Comparison of ENCODE assay signal across 16 cellular contexts in genomic region chr1:173503391-173503790, GRCh38. TPM values are rescaled to one million over a fixed set of nuclear protein-coding genes. Genes with fewer than 3 reads are reported as not detected.
A peak's percentile ranks its signal among the peaks of the same experiment; 100 is the strongest.
DNase-seq lines count a peak whose midpoint lies in the region; ATAC-seq and TF ChIP-seq lines count a peak whose summit lies in the region.
"Had no signal": no experiment of that assay in that cellular context is flagged by ENCODE, and none has a peak within 500 bp of the region (broad histone marks: within the 10 kb centered on the region; RNA-seq: fewer than 3 reads in every experiment).

No MANE protein-coding gene starts in this region.

- TF ChIP-seq CTCF in left ventricle myocardium inferior (IDR thresholded peaks at IDR 0.05; ENCODE audit: borderline replicate concordance) (no peak), epithelial cell of esophagus (IDR thresholded peaks at IDR 0.05; ENCODE audit: insufficient read depth, low read depth, low read length, missing control alignments) (no peak), transverse colon (IDR thresholded peaks at IDR 0.05) (no peak), sigmoid colon (IDR thresholded peaks at IDR 0.05) (no peak)

- H3K4me3 ChIP-seq in left ventricle myocardium inferior = no peak overlapping the region
- H3K4me3 ChIP-seq in epithelial cell of esophagus (ENCODE audit: low read length) = no peak overlapping the region
- no peak overlapping the region for H3K4me3 ChIP-seq in transverse colon
- H3K4me3 ChIP-seq in sigmoid colon = no peak overlapping the region
- H3K4me3 ChIP-seq: pancreas had no signal

- ATAC-seq in left ventricle myocardium superior (peak; percentile 47), esophagus mucosa (no peak), GM18868 (IDR thresholded peaks at IDR 0.05; ENCODE audit: unreplicated experiment) (no peak)
- ATAC-seq: activated T-cell treated with anti-CD3 and anti-CD28 coated beads, Interleukin-2, amount 50 U/mL, for 72 hours; pancreas had no signal

- no peaks in the 10 kb centered on the region for H3K4me1 ChIP-seq in left ventricle myocardium inferior
- H3K4me1 ChIP-seq in transverse colon = peaks cover 0 to 26% (median 4%) of the 10 kb centered on the region in 4 donors
- H3K4me1 ChIP-seq in sigmoid colon = peaks cover 0 to 34% (median 9%) of the 10 kb centered on the region in 4 donors
- H3K4me1 ChIP-seq: pancreas had no signal

- DNase-seq in left ventricle myocardium superior (no peak), left ventricle myocardium inferior (no peak), NCI-H774 (lab: John Stamatoyannopoulos, UW) (peak; percentile 13), epithelial cell of esophagus (ENCODE audit: low read depth) (peak; percentile 31), transverse colon (peak; percentile 15), sigmoid colon (no peak)
- DNase-seq: activated CD4-positive, alpha-beta T cell treated with anti-CD3 and anti-CD28 coated beads for 4 hours; activated T-cell treated with anti-CD3 and anti-CD28 coated beads, Interleukin-2, amount 50 U/mL, for 72 hours; aorta; effector memory CD4-positive, alpha-beta T cell; GF-D8; NCI-H510A treated with DMSO at 0.1 percent for 48 hours; pancreas; stimulated activated naive CD4-positive, alpha-beta T cell had no signal

- intact Hi-C loops in left ventricle myocardium superior (cut with micrococcal nuclease) (no loop called here), left ventricle myocardium inferior (cut with micrococcal nuclease) (no loop called here), transverse colon (cut with DNase I; ENCODE audit: low total_unique reads) (no loop called here), sigmoid colon (cut with DNase I) (no loop called here)

- H3K36me3 ChIP-seq in left ventricle myocardium inferior = no peaks in the 10 kb centered on the region
- H3K36me3 ChIP-seq in transverse colon = no peaks in the 10 kb centered on the region
- no peaks in the 10 kb centered on the region for H3K36me3 ChIP-seq in sigmoid colon
- H3K36me3 ChIP-seq: pancreas had no signal

- H3K27me3 ChIP-seq in left ventricle myocardium inferior (ENCODE audit: low read depth) = no peaks in the 10 kb centered on the region
- no peaks in the 10 kb centered on the region for H3K27me3 ChIP-seq in transverse colon
- H3K27me3 ChIP-seq in sigmoid colon = no peaks in the 10 kb centered on the region
- H3K27me3 ChIP-seq: pancreas had no signal

- in situ Hi-C loops in transverse colon (cut with MboI; ENCODE audit: low pct_ligation_motif_present in 1 of 4, low pct_unique_long_range_greater_than_20kb in 1 of 4, low sequenced_read_pairs in 3 of 4) = no loop called here

- H3K27ac ChIP-seq in left ventricle myocardium inferior (replicated peaks) = no peak overlapping the region
- H3K27ac ChIP-seq in transverse colon = no peak overlapping the region
- no peak overlapping the region for H3K27ac ChIP-seq in sigmoid colon
- H3K27ac ChIP-seq: pancreas had no signal

- TF ChIP-seq POLR2A in transverse colon (IDR thresholded peaks at IDR 0.05) (no peak), sigmoid colon (IDR thresholded peaks at IDR 0.05) (no peak)

- no peak for TF ChIP-seq EP300 in transverse colon (IDR thresholded peaks at IDR 0.05; ENCODE audit: low read depth)
- TF ChIP-seq EP300 in sigmoid colon (IDR thresholded peaks at IDR 0.05) = no peak

- WGBS in transverse colon (ENCODE audit: low coverage in 1 of 2), 2 donors = 18% methylated on average over 4 of the region's 4 CpGs; no CpG with 5 or more reads in 1 of the 2 donors
- WGBS in sigmoid colon, 2 donors = 25 to 60% methylated on average over 4 of the region's 4 CpGs

- H3K9me3 ChIP-seq in left ventricle myocardium inferior (replicated peaks) (no peaks in the 10 kb centered on the region), transverse colon (no peaks in the 10 kb centered on the region), sigmoid colon (no peaks in the 10 kb centered on the region)
- H3K9me3 ChIP-seq: pancreas had no signal

RNA-seq across cellular contexts. Expression of gene PRDX6, which starts 26.3 kb away (rescaled TPM):
- total RNA-seq in left ventricle myocardium superior = 529 TPM
- total RNA-seq in left ventricle myocardium inferior = 363 TPM
- total RNA-seq in transverse colon = 100 to 1,000 TPM; 150 to 540 (median 469) TPM
- total RNA-seq in sigmoid colon = 100 to 1,000 TPM; 128 to 205 (median 183) TPM
- 100 to 1,000 TPM; 292 to 804 (median 561) TPM for polyA plus RNA-seq in sigmoid colon
- 161 TPM for total RNA-seq in esophagus mucosa

Comparison
In these comparisons a context has a peak if more than half of its experiments do, and no peak if none do; other contexts are left out.
1. DNase-seq: peak in NCI-H774 (single experiment), epithelial cell of esophagus (single experiment) and transverse colon (single experiment); none in left ventricle myocardium superior (single experiment), left ventricle myocardium inferior (single experiment) and sigmoid colon (single experiment).